1 cellular context compared by ENCODE assay signal in the genomic region with DNA sequence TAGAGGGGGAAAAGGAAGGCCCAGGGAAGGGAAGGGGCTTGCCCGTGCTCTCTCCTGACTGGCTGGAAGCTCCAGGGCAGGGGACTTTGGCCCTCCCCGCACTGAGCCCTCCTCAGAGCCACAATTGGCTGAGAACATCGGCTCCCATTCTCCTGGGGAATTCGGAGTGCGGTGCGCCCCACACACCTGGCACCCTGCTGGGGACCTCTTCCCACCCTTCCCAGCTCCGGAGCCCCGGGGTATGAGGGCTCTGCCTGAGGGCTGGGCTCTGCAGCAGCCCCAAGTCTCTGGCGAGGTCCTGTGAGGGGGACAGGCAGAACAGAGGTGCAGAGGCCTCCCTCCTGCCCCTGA.
TF ChIP-seq lines count a peak whose summit lies in the region.

No MANE protein-coding gene starts in this region.

TF ChIP-seq in GM23338, 12 proteins besides CTCF, POLR2A, EP300 and RAD21:
- TF ChIP-seq, protein P1, sequence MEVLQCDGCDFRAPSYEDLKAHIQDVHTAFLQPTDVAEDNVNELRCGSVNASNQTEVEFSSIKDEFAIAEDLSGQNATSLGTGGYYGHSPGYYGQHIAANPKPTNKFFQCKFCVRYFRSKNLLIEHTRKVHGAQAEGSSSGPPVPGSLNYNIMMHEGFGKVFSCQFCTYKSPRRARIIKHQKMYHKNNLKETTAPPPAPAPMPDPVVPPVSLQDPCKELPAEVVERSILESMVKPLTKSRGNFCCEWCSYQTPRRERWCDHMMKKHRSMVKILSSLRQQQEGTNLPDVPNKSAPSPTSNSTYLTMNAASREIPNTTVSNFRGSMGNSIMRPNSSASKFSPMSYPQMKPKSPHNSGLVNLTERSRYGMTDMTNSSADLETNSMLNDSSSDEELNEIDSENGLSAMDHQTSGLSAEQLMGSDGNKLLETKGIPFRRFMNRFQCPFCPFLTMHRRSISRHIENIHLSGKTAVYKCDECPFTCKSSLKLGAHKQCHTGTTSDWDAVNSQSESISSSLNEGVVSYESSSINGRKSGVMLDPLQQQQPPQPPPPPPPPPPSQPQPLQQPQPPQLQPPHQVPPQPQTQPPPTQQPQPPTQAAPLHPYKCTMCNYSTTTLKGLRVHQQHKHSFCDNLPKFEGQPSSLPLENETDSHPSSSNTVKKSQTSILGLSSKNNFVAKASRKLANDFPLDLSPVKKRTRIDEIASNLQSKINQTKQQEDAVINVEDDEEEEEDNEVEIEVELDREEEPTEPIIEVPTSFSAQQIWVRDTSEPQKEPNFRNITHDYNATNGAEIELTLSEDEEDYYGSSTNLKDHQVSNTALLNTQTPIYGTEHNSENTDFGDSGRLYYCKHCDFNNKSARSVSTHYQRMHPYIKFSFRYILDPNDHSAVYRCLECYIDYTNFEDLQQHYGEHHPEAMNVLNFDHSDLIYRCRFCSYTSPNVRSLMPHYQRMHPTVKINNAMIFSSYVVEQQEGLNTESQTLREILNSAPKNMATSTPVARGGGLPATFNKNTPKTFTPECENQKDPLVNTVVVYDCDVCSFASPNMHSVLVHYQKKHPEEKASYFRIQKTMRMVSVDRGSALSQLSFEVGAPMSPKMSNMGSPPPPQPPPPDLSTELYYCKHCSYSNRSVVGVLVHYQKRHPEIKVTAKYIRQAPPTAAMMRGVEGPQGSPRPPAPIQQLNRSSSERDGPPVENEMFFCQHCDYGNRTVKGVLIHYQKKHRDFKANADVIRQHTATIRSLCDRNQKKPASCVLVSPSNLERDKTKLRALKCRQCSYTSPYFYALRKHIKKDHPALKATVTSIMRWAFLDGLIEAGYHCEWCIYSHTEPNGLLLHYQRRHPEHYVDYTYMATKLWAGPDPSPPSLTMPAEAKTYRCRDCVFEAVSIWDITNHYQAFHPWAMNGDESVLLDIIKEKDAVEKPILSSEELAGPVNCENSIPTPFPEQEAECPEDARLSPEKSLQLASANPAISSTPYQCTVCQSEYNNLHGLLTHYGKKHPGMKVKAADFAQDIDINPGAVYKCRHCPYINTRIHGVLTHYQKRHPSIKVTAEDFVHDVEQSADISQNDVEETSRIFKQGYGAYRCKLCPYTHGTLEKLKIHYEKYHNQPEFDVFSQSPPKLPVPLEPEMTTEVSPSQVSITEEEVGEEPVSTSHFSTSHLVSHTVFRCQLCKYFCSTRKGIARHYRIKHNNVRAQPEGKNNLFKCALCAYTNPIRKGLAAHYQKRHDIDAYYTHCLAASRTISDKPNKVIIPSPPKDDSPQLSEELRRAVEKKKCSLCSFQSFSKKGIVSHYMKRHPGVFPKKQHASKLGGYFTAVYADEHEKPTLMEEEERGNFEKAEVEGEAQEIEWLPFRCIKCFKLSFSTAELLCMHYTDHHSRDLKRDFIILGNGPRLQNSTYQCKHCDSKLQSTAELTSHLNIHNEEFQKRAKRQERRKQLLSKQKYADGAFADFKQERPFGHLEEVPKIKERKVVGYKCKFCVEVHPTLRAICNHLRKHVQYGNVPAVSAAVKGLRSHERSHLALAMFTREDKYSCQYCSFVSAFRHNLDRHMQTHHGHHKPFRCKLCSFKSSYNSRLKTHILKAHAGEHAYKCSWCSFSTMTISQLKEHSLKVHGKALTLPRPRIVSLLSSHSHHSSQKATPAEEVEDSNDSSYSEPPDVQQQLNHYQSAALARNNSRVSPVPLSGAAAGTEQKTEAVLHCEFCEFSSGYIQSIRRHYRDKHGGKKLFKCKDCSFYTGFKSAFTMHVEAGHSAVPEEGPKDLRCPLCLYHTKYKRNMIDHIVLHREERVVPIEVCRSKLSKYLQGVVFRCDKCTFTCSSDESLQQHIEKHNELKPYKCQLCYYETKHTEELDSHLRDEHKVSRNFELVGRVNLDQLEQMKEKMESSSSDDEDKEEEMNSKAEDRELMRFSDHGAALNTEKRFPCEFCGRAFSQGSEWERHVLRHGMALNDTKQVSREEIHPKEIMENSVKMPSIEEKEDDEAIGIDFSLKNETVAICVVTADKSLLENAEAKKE (CRISPR knock-in tag; IDR thresholded peaks at IDR 0.05), result no peak
- TF ChIP-seq NANOG (IDR thresholded peaks at IDR 0.05; ENCODE audit: borderline replicate concordance), result no peak
- no peak for TF ChIP-seq CREB1 (CRISPR knock-in tag; IDR thresholded peaks at IDR 0.05; ENCODE audit: low read depth)
- TF ChIP-seq STAT1 (IDR thresholded peaks at IDR 0.05; ENCODE audit: unreplicated experiment), result no peak
- no peak for TF ChIP-seq ZNF331 (CRISPR knock-in tag; IDR thresholded peaks at IDR 0.05; ENCODE audit: low read depth)
- TF ChIP-seq EZH2 (IDR thresholded peaks at IDR 0.05; ENCODE audit: low read depth, unreplicated experiment), result no peak
- no peak for TF ChIP-seq POLR2AphosphoS5 (IDR thresholded peaks at IDR 0.05; ENCODE audit: low read depth)
- TF ChIP-seq EZH2phosphoT487 (IDR thresholded peaks at IDR 0.05; ENCODE audit: unreplicated experiment), result no peak
- no peak for TF ChIP-seq JUNB (IDR thresholded peaks at IDR 0.05; ENCODE audit: unreplicated experiment)
- TF ChIP-seq, protein P2, sequence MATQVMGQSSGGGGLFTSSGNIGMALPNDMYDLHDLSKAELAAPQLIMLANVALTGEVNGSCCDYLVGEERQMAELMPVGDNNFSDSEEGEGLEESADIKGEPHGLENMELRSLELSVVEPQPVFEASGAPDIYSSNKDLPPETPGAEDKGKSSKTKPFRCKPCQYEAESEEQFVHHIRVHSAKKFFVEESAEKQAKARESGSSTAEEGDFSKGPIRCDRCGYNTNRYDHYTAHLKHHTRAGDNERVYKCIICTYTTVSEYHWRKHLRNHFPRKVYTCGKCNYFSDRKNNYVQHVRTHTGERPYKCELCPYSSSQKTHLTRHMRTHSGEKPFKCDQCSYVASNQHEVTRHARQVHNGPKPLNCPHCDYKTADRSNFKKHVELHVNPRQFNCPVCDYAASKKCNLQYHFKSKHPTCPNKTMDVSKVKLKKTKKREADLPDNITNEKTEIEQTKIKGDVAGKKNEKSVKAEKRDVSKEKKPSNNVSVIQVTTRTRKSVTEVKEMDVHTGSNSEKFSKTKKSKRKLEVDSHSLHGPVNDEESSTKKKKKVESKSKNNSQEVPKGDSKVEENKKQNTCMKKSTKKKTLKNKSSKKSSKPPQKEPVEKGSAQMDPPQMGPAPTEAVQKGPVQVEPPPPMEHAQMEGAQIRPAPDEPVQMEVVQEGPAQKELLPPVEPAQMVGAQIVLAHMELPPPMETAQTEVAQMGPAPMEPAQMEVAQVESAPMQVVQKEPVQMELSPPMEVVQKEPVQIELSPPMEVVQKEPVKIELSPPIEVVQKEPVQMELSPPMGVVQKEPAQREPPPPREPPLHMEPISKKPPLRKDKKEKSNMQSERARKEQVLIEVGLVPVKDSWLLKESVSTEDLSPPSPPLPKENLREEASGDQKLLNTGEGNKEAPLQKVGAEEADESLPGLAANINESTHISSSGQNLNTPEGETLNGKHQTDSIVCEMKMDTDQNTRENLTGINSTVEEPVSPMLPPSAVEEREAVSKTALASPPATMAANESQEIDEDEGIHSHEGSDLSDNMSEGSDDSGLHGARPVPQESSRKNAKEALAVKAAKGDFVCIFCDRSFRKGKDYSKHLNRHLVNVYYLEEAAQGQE (IDR thresholded peaks at IDR 0.05; ENCODE audit: unreplicated experiment), result no peak
- TF ChIP-seq ETS1 (IDR thresholded peaks at IDR 0.05), result no peak
- no peak for TF ChIP-seq ZNF114 (CRISPR knock-in tag; IDR thresholded peaks at IDR 0.05)
